11 cellular contexts compared by ENCODE assay signal in genomic region chr1:9448132-9449105, GRCh38.
DNase-seq lines count a peak whose midpoint lies in the region; TF ChIP-seq lines count a peak whose summit lies in the region.
"Had no signal": no experiment of that assay in that cellular context is flagged by ENCODE, and none has a peak within 500 bp of the region (broad histone marks: within the 10 kb centered on the region; RNA-seq: fewer than 3 reads in every experiment).

No MANE protein-coding gene starts in this region.

- peak overlapping the region; percentile 3 for H3K9ac ChIP-seq in parathyroid adenoma

- peaks cover 43% of the 10 kb centered on the region for H3K4me1 ChIP-seq in parathyroid adenoma

- no peaks in the 10 kb centered on the region for H3K27me3 ChIP-seq in parathyroid adenoma (ENCODE audit: control insufficient read depth, insufficient read depth, low read length)

- peak overlapping the region; percentile 98 for H3K27ac ChIP-seq in parathyroid adenoma

- DNase-seq in EH (ENCODE audit: low read depth) (peak; percentile 31), RPMI7951 (ENCODE audit: low read depth) (peak; percentile 31), fibroblast of mammary gland (ENCODE audit: low read depth) (no peak), HK-2 (ENCODE audit: unreplicated experiment) (no peak), ACHN (no peak), SHP77 treated with DMSO at 0.1 percent for 48 hours (lab: John Stamatoyannopoulos, UW) (no peak), HCEC 1CT (no peak)
- DNase-seq: effector CD8-positive, alpha-beta T cell; RPMI8226; stimulated activated CD4-positive, alpha-beta T cell treated with anti-CD3 and anti-CD28 coated beads, Interleukin-4, amount 100 ng/mL, for 24 hours had no signal

- H3K9me3 ChIP-seq in parathyroid adenoma (ENCODE audit: control insufficient read depth, low read length): no peaks in the 10 kb centered on the region

- H3K79me2 ChIP-seq in parathyroid adenoma: no peaks in the 10 kb centered on the region

- H3K36me3 ChIP-seq in parathyroid adenoma (ENCODE audit: control insufficient read depth, insufficient read depth, low read length): no peaks in the 10 kb centered on the region

- peak; percentile 1 for TF ChIP-seq CTCF in fibroblast of mammary gland (conservative IDR thresholded peaks at IDR 0.05; ENCODE audit: control insufficient read depth, insufficient read depth, low read depth, low read length)
- no peak for TF ChIP-seq CTCF in parathyroid adenoma (IDR thresholded peaks at IDR 0.05)

- no peak overlapping the region for H3K4me3 ChIP-seq in fibroblast of mammary gland (ENCODE audit: control insufficient read depth, low read depth, low read length)
- peak overlapping the region; percentile 37 for H3K4me3 ChIP-seq in parathyroid adenoma (ENCODE audit: low read depth, low read length)

- peak overlapping the region; percentile 51 for H2AFZ ChIP-seq in parathyroid adenoma

- peak overlapping the region; percentile 63 for H3K4me2 ChIP-seq in parathyroid adenoma (ENCODE audit: low read length)

- in situ Hi-C loops in ACHN (cut with HindIII; ENCODE audit: low pct_ligation_motif_present, low pct_unique_long_range_greater_than_20kb, low sequenced_read_pairs): no loop called here

Comparison
In these comparisons a context has a peak if more than half of its experiments do, and no peak if none do; other contexts are left out.
1. DNase-seq: peak in EH (single experiment) and RPMI7951 (single experiment); none in fibroblast of mammary gland (single experiment), HK-2 (single experiment), ACHN (single experiment), SHP77 treated with DMSO at 0.1 percent for 48 hours (single experiment) and HCEC 1CT (single experiment).